In genomic region chr5:170519500-170519899, GRCh38 we compare ENCODE assay signal across 33 cellular contexts. TPM values are rescaled to one million over a fixed set of nuclear protein-coding genes. Genes with fewer than 3 reads are reported as not detected.
"Had no signal": no experiment of that assay in that cellular context is flagged by ENCODE, and none has a peak within 500 bp of the region (broad histone marks: within the 10 kb centered on the region; RNA-seq: fewer than 3 reads in every experiment).

No MANE protein-coding gene starts in this region.

- H3K4me3 ChIP-seq: Peyer's patch, SJSA1 had no signal

- H3K9ac ChIP-seq: SK-N-SH had no signal

- H3K36me3 ChIP-seq: brain microvascular endothelial cell, Peyer's patch, SJSA1 had no signal

- H3K4me2 ChIP-seq: SK-N-SH had no signal

- H3K27ac Mint-ChIP-seq: activated CD4-positive, alpha-beta T cell treated with anti-CD3 and anti-CD28 coated beads for 36 hours; activated CD4-positive, alpha-beta T cell treated with anti-CD3 and anti-CD28 coated beads, Interleukin-2, amount 10 ng/mL, durations not matched to agents 7 days and 5 days; activated naive CD4-positive, alpha-beta T cell treated with anti-CD3 and anti-CD28 coated beads for 36 hours; activated naive CD4-positive, alpha-beta T cell treated with anti-CD3 and anti-CD28 coated beads, Interleukin-2, amount 50 U/mL, for 72 hours; activated T-helper 1 cell treated with anti-CD3 and anti-CD28 coated beads, Interleukin-12 subunit alpha, Interleukin-12 subunit beta, Interleukin-2, Interleukin-4 antibody, amounts not matched to agents 30 ng/mL and 10 ng/mL and 1 ng/mL, durations not matched to agents 14 hours and 24 hours and 36 hours; T-helper 1 cell treated with Interleukin-12 subunit alpha and Interleukin-12 subunit beta and Interleukin-4 antibody, amounts not matched to agents 30 μg/mL and 1 μg/mL, for 36 hours; T-helper 2 cell treated with Interferon-gamma antibody and Interleukin-4, amounts not matched to agents 5 μg/mL and 100 μg/mL, for 36 hours; WTC11 had no signal

- H3K36me3 Mint-ChIP-seq: activated naive CD4-positive, alpha-beta T cell treated with anti-CD3 and anti-CD28 coated beads, Interleukin-2, amount 50 U/mL, for 72 hours; WTC11 had no signal

- H3K4me3 Mint-ChIP-seq: activated CD4-positive, alpha-beta T cell treated with anti-CD3 and anti-CD28 coated beads for 36 hours; activated CD4-positive, alpha-beta T cell treated with anti-CD3 and anti-CD28 coated beads, Interleukin-2, amount 10 ng/mL, durations not matched to agents 7 days and 5 days; activated naive CD4-positive, alpha-beta T cell treated with anti-CD3 and anti-CD28 coated beads for 36 hours; activated T-cell treated with anti-CD3 and anti-CD28 coated beads, Interleukin-2, amount 50 U/mL, for 4 hours; activated T-helper 1 cell treated with anti-CD3 and anti-CD28 coated beads, Interleukin-12 subunit alpha, Interleukin-12 subunit beta, Interleukin-2, Interleukin-4 antibody, amounts not matched to agents 30 ng/mL and 10 ng/mL and 1 ng/mL, durations not matched to agents 14 hours and 24 hours and 36 hours; T-helper 1 cell treated with Interleukin-12 subunit alpha and Interleukin-12 subunit beta and Interleukin-4 antibody, amounts not matched to agents 30 μg/mL and 1 μg/mL, for 36 hours; T-helper 2 cell treated with Interferon-gamma antibody and Interleukin-4, amounts not matched to agents 5 μg/mL and 100 μg/mL, for 36 hours; WTC11 had no signal

- H3K9me3 Mint-ChIP-seq: activated CD4-positive, alpha-beta T cell treated with anti-CD3 and anti-CD28 coated beads, Interleukin-2, amount 10 ng/mL, durations not matched to agents 7 days and 5 days; activated T-cell treated with anti-CD3 and anti-CD28 coated beads, Interleukin-2, amount 50 U/mL, for 4 hours; activated T-helper 1 cell treated with anti-CD3 and anti-CD28 coated beads, Interleukin-12 subunit alpha, Interleukin-12 subunit beta, Interleukin-2, Interleukin-4 antibody, amounts not matched to agents 30 ng/mL and 10 ng/mL and 1 ng/mL, durations not matched to agents 14 hours and 24 hours and 36 hours; T-helper 1 cell treated with Interleukin-12 subunit alpha and Interleukin-12 subunit beta and Interleukin-4 antibody, amounts not matched to agents 30 μg/mL and 1 μg/mL, for 36 hours; T-helper 2 cell treated with Interferon-gamma antibody and Interleukin-4, amounts not matched to agents 5 μg/mL and 100 μg/mL, for 36 hours had no signal

- H3K9me3 ChIP-seq: Peyer's patch, SJSA1, SK-N-SH had no signal

- H3K27ac ChIP-seq: brain microvascular endothelial cell, Peyer's patch, SJSA1 had no signal

- ATAC-seq: activated CD4-positive, alpha-beta T cell treated with anti-CD3 and anti-CD28 coated beads for 36 hours; activated CD4-positive, CD25-positive, alpha-beta regulatory T cell treated with anti-CD3 and anti-CD28 coated beads, Interleukin-2, amount 50 U/mL, for 24 hours; activated naive CD4-positive, alpha-beta T cell treated with anti-CD3 and anti-CD28 coated beads, Interleukin-2, amount 50 U/mL, for 72 hours; activated T-cell treated with anti-CD3 and anti-CD28 coated beads, Interleukin-2, amount 50 U/mL, for 4 hours; PC-3; WTC11 had no signal

- DNase-seq: activated CD4-positive, alpha-beta T cell treated with anti-CD3 and anti-CD28 coated beads for 36 hours; activated CD4-positive, alpha-beta T cell treated with anti-CD3 and anti-CD28 coated beads, Interleukin-2, amount 10 ng/mL, durations not matched to agents 7 days and 5 days; activated CD4-positive, alpha-beta T cell treated with anti-CD3 and anti-CD28 coated beads, Interleukin-2, amount 50 U/mL, for 48 hours; activated CD8-positive, alpha-beta memory T cell treated with anti-CD3 and anti-CD28 coated beads, Interleukin-2, amount 50 U/mL, for 4 hours; activated gamma-delta T cell treated with Interleukin-2 at 50 U/mL for 16 hours; activated naive CD4-positive, alpha-beta T cell treated with anti-CD3 and anti-CD28 coated beads for 36 hours; activated T-cell treated with anti-CD3 and anti-CD28 coated beads for 4 hours; activated T-cell treated with anti-CD3 and anti-CD28 coated beads, Interleukin-2, amount 50 U/mL, for 4 hours; amniotic stem cell; aorta; brain microvascular endothelial cell; central memory CD4-positive, alpha-beta T cell; NCI-H1092 treated with DMSO at 0.1 percent for 48 hours; NCI-H1436 treated with DMSO at 0.1 percent for 48 hours; NCI-H1694 treated with DMSO at 0.1 percent for 48 hours; NCI-H2029; NCI-H2171 treated with DMSO at 0.1 percent for 48 hours; NCI-H2227 treated with DMSO at 0.1 percent for 48 hours; NCI-H446; NCI-H524; NK-92 treated with Interleukin-12 subunit alpha and Interleukin-12 subunit beta, amount 100 ng/mL, for 24 hours; PC-3; Peyer's patch; RPMI8226; SHP77 treated with DMSO at 0.1 percent for 48 hours; SK-N-SH had no signal

- H3K4me1 Mint-ChIP-seq: activated CD4-positive, alpha-beta T cell treated with anti-CD3 and anti-CD28 coated beads for 36 hours; activated CD4-positive, alpha-beta T cell treated with anti-CD3 and anti-CD28 coated beads, Interleukin-2, amount 10 ng/mL, durations not matched to agents 7 days and 5 days had no signal

- H3K27me3 ChIP-seq: brain microvascular endothelial cell, Peyer's patch, SJSA1 had no signal

RNA-seq across cellular contexts. Expression of gene KCNIP1, which starts 15.7 kb away (rescaled TPM):
- total RNA-seq: activated CD4-positive, alpha-beta T cell treated with anti-CD3 and anti-CD28 coated beads for 36 hours; activated CD4-positive, alpha-beta T cell treated with anti-CD3 and anti-CD28 coated beads, Interleukin-2, amount 10 ng/mL, durations not matched to agents 7 days and 5 days; activated naive CD4-positive, alpha-beta T cell treated with anti-CD3 and anti-CD28 coated beads for 36 hours; activated naive CD4-positive, alpha-beta T cell treated with anti-CD3 and anti-CD28 coated beads, Interleukin-2, amount 50 U/mL, for 72 hours; activated T-cell treated with anti-CD3 and anti-CD28 coated beads, Interleukin-2, amount 50 U/mL, for 4 hours; activated T-helper 1 cell treated with anti-CD3 and anti-CD28 coated beads, Interleukin-12 subunit alpha, Interleukin-12 subunit beta, Interleukin-2, Interleukin-4 antibody, amounts not matched to agents 30 ng/mL and 10 ng/mL and 1 ng/mL, durations not matched to agents 14 hours and 24 hours and 36 hours; PC-3; Peyer's patch had no signal
- polyA plus RNA-seq: aorta had no signal
